8 cellular contexts compared by ENCODE assay signal in the genomic region with DNA sequence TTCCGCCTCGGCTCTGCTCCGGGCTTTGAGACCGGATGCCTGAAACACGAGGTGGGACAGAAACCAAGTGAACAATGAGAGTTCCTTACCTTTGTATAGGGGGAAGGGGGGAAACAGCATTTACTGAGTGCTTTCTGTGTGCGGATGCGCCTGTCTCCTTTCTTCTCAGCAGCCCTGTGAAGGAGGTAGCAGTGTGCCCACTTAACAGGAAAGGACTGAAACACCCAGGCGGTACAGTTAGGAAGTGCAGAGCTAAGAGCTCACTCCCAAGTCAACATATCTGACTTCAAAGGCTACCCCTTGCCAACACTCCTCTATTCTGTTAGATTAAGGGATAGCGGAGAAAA. TPM values are rescaled to one million over a fixed set of nuclear protein-coding genes. Genes with fewer than 3 reads are reported as not detected.
DNase-seq lines count a peak whose midpoint lies in the region; ATAC-seq, FAIRE-seq and TF ChIP-seq lines count a peak whose summit lies in the region.

No MANE protein-coding gene starts in this region.

- no peaks in the 10 kb centered on the region for H3K27me3 ChIP-seq in RWPE2 (ENCODE audit: insufficient read depth, poor library complexity, severe bottlenecking)

- H3K9me3 ChIP-seq in RWPE2 (ENCODE audit: severe bottlenecking) = no peaks in the 10 kb centered on the region

- peak; percentile 7 for TF ChIP-seq CTCF in RWPE2 (IDR thresholded peaks at IDR 0.05; ENCODE audit: poor library complexity, severe bottlenecking)

- H3K4me3 ChIP-seq in RWPE2 (ENCODE audit: severe bottlenecking) = peak overlapping the region; percentile 44

- H3K27ac ChIP-seq in RWPE2 (ENCODE audit: poor library complexity, severe bottlenecking) = peak overlapping the region; percentile 29
- H3K27ac ChIP-seq in cingulate gyrus (ENCODE audit: low read depth, low read length) = peak overlapping the region; percentile 29
- peak overlapping the region; percentile 45 for H3K27ac ChIP-seq in substantia nigra (ENCODE audit: low read depth, low read length, poor library complexity, severe bottlenecking)

- DNase-seq in GM03348 (ENCODE audit: low spot score) (peak; percentile 60), RWPE2 (ENCODE audit: low spot score) (no peak), left kidney (ENCODE audit: low read depth, low spot score) (peak; percentile 73), substantia nigra (lab: John Stamatoyannopoulos, UW) (peak in 2 of 49 donors; percentile 7 to 46), frontal cortex (ENCODE audit: low spot score in 2 of 2) (no peak)

- ATAC-seq in GM21447 (IDR thresholded peaks at IDR 0.05; ENCODE audit: unreplicated experiment) = peak; percentile 49
- peak; percentile 20 for ATAC-seq in HG03575 (IDR thresholded peaks at IDR 0.05; ENCODE audit: extremely low read depth, insufficient number of reproducible peaks, low FRiP score, unreplicated experiment)
- peak; percentile 60 for ATAC-seq in RWPE2 (ENCODE audit: low read depth)

- no peak for FAIRE-seq in frontal cortex (lab: Jason Lieb, UNC)

- H3K36me3 ChIP-seq in RWPE2 (ENCODE audit: low read depth) = no peaks in the 10 kb centered on the region

- no peaks in the 10 kb centered on the region for H3K4me1 ChIP-seq in RWPE2 (ENCODE audit: insufficient read depth, poor library complexity, severe bottlenecking)

RNA-seq across cellular contexts. Expression of a gene that starts 43.1 kb away (rescaled TPM):
- total RNA-seq in frontal cortex = 22.4 TPM

Comparison
In these comparisons a context has a peak if more than half of its experiments do, and no peak if none do; other contexts are left out.
1. DNase-seq: peak in GM03348 (single experiment) and left kidney (single experiment); none in RWPE2 (single experiment) and frontal cortex (0 of 2).
2. Peak in every context shown above with its lines, with median percentiles within 50 percentile points of each other: ATAC-seq and H3K27ac ChIP-seq.